Comparison of ENCODE assay signal across 9 cellular contexts in genomic region chr6:96521267-96521624, GRCh38. TPM values are rescaled to one million over a fixed set of nuclear protein-coding genes. Genes with fewer than 3 reads are reported as not detected.
A peak's percentile ranks its signal among the peaks of the same experiment; 100 is the strongest.
DNase-seq lines count a peak whose midpoint lies in the region; ATAC-seq, FAIRE-seq and TF ChIP-seq lines count a peak whose summit lies in the region.
"Had no signal": no experiment of that assay in that cellular context is flagged by ENCODE, and none has a peak within 500 bp of the region (broad histone marks: within the 10 kb centered on the region; RNA-seq: fewer than 3 reads in every experiment).

No MANE protein-coding gene starts in this region.

- peaks cover 8% of the 10 kb centered on the region for H3K36me3 Mint-ChIP-seq in activated CD8-positive, alpha-beta T cell treated with anti-CD3 and anti-CD28 coated beads for 36 hours (ENCODE audit: low read depth)
- peaks cover 9 to 11% of the 10 kb centered on the region in 2 donors for H3K36me3 Mint-ChIP-seq in stimulated activated naive B cell treated with anti-CD40 and anti-IgM and Interleukin-4, amounts not matched to agents 10 μg/mL and 1 μg/mL and 100 μg/mL, for 72 hours

- no peak for TF ChIP-seq POLR2A in H54 (IDR thresholded peaks at IDR 0.05; ENCODE audit: low read depth, low read length)

- TF ChIP-seq CTCF in activated CD8-positive, alpha-beta T cell treated with anti-CD3 and anti-CD28 coated beads for 36 hours (IDR thresholded peaks at IDR 0.05) = no peak

- no peak for FAIRE-seq in H54 (lab: Jason Lieb, UNC)

- POLR2A ChIA-PET in activated CD8-positive, alpha-beta T cell treated with anti-CD3 and anti-CD28 coated beads for 36 hours (lab: Charles Lee) = interaction anchor here (0.8 kb wide), 1 partner anchor 24 kb away, joined by 3 read pairs; no protein-coding TSS in a partner anchor

- peak overlapping the region; percentile 99 for H3K27ac Mint-ChIP-seq in activated CD8-positive, alpha-beta T cell treated with anti-CD3 and anti-CD28 coated beads for 36 hours
- peak overlapping the region; percentile 100 for H3K27ac Mint-ChIP-seq in stimulated activated naive B cell treated with anti-CD40 and anti-IgM and Interleukin-4, amounts not matched to agents 10 μg/mL and 1 μg/mL and 100 μg/mL, for 72 hours

- peak overlapping the region; percentile 85 for H3K4me3 ChIP-seq in iPS-11a (ENCODE audit: low read depth, low read length)

- CTCF ChIA-PET in activated CD8-positive, alpha-beta T cell treated with anti-CD3 and anti-CD28 coated beads for 36 hours (lab: Charles Lee) = no interaction called here

- peak overlapping the region; percentile 98 for H3K4me3 Mint-ChIP-seq in activated CD8-positive, alpha-beta T cell treated with anti-CD3 and anti-CD28 coated beads for 36 hours
- peak overlapping the region; percentile 99 to 100 for H3K4me3 Mint-ChIP-seq in stimulated activated naive B cell treated with anti-CD40 and anti-IgM and Interleukin-4, amounts not matched to agents 10 μg/mL and 1 μg/mL and 100 μg/mL, for 72 hours

- peak; percentile 16 for ATAC-seq in GM18508 (IDR thresholded peaks at IDR 0.05; ENCODE audit: insufficient read depth, unreplicated experiment)
- ATAC-seq in HG02840 (IDR thresholded peaks at IDR 0.05; ENCODE audit: low FRiP score, unreplicated experiment) = peak; percentile 26
- ATAC-seq in activated CD8-positive, alpha-beta T cell treated with anti-CD3 and anti-CD28 coated beads for 36 hours = peak; percentile 18
- ATAC-seq in stimulated activated naive B cell treated with anti-CD40 and anti-IgM and Interleukin-4, amounts not matched to agents 10 μg/mL and 1 μg/mL and 100 μg/mL, for 72 hours (replicated peaks) = peak in 1 of 2 donors; percentile 33

- H3K27me3 Mint-ChIP-seq in activated CD8-positive, alpha-beta T cell treated with anti-CD3 and anti-CD28 coated beads for 36 hours = no peaks in the 10 kb centered on the region
- no peaks in the 10 kb centered on the region for H3K27me3 Mint-ChIP-seq in stimulated activated naive B cell treated with anti-CD40 and anti-IgM and Interleukin-4, amounts not matched to agents 10 μg/mL and 1 μg/mL and 100 μg/mL, for 72 hours

- H3K9me3 Mint-ChIP-seq in activated CD8-positive, alpha-beta T cell treated with anti-CD3 and anti-CD28 coated beads for 36 hours = no peaks in the 10 kb centered on the region
- no peaks in the 10 kb centered on the region for H3K9me3 Mint-ChIP-seq in stimulated activated naive B cell treated with anti-CD40 and anti-IgM and Interleukin-4, amounts not matched to agents 10 μg/mL and 1 μg/mL and 100 μg/mL, for 72 hours

- DNase-seq in activated CD8-positive, alpha-beta T cell treated with anti-CD3 and anti-CD28 coated beads for 36 hours = no peak
- DNase-seq in stimulated activated naive B cell treated with anti-CD40 and anti-IgM and Interleukin-4, amounts not matched to agents 10 μg/mL and 1 μg/mL and 100 μg/mL, for 72 hours = no peak
- no peak for DNase-seq in stimulated activated CD4-positive, alpha-beta T cell treated with anti-CD3 and anti-CD28 coated beads, Interleukin-2, amount 100 ng/mL, for 48 hours
- DNase-seq in H54 (ENCODE audit: insufficient read length, low spot score) (no peak), kidney tubule cell (ENCODE audit: low spot score) (no peak)

- H3K4me1 Mint-ChIP-seq in activated CD8-positive, alpha-beta T cell treated with anti-CD3 and anti-CD28 coated beads for 36 hours (ENCODE audit: low read depth) = peaks cover 14% of the 10 kb centered on the region
- peaks cover 7% of the 10 kb centered on the region in 2 donors for H3K4me1 Mint-ChIP-seq in stimulated activated naive B cell treated with anti-CD40 and anti-IgM and Interleukin-4, amounts not matched to agents 10 μg/mL and 1 μg/mL and 100 μg/mL, for 72 hours

- intact Hi-C loops in activated CD8-positive, alpha-beta T cell treated with anti-CD3 and anti-CD28 coated beads for 36 hours (cut with micrococcal nuclease) = loop anchor here (2.0 kb wide), 1 partner anchor 52 kb away; no protein-coding TSS in a partner anchor

RNA-seq across cellular contexts. Expression of gene UFL1, which starts 0.4 kb away (rescaled TPM):
- total RNA-seq in activated CD8-positive, alpha-beta T cell treated with anti-CD3 and anti-CD28 coated beads for 36 hours = 10 to 100 TPM; 28.6 to 30.8 TPM

RNA-seq across cellular contexts. Expression of gene FHL5, which starts 41.7 kb away (rescaled TPM):
- total RNA-seq in activated CD8-positive, alpha-beta T cell treated with anti-CD3 and anti-CD28 coated beads for 36 hours = not detected
- total RNA-seq: activated CD8-positive, alpha-beta memory T cell treated with anti-CD3 and anti-CD28 coated beads for 36 hours had no signal
